15 cellular contexts compared by ENCODE assay signal in the genomic region with DNA sequence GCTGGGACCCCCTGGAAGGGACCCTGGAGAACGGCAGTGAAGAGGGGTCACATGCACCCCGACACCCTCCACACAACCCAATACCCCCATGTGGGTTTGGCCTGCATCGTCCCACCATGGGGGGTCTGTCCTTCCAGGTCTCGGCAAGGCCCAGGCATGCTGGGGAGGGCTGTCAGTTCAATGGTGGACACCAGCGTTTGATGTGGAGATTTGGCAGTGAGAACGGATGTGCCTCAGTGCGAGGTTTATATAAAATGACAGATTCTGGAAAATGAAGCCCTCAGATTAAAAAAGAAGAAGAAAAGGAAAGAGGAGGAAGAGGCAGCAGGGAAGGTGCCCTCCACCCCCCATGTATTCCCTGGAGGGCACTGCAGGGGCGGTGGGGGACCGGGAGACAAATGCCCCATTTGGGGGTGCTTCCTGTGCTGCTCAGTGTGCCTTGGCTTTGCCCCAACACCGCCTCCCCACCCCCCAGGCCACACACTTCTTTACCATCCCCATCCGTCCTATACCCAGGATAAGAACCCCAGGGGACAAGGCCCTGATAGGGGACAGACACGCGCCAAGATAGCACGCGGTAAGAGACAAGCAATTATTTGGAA. TPM values are rescaled to one million over a fixed set of nuclear protein-coding genes. Genes with fewer than 3 reads are reported as not detected.
DNase-seq lines count a peak whose midpoint lies in the region; ATAC-seq and TF ChIP-seq lines count a peak whose summit lies in the region.
"Had no signal": no experiment of that assay in that cellular context is flagged by ENCODE, and none has a peak within 500 bp of the region (broad histone marks: within the 10 kb centered on the region; RNA-seq: fewer than 3 reads in every experiment).

No MANE protein-coding gene starts in this region.

- no peak for TF ChIP-seq POLR2A in uterus (IDR thresholded peaks at IDR 0.05)

- TF ChIP-seq CTCF in HEK293 (tag by site-specific recombination; IDR thresholded peaks at IDR 0.05) = no peak
- no peak for TF ChIP-seq CTCF in glutamatergic neuron (IDR thresholded peaks at IDR 0.05; ENCODE audit: partially characterized antibody, unreplicated experiment)
- no peak for TF ChIP-seq CTCF in uterus (IDR thresholded peaks at IDR 0.05)

- H3K4me1 ChIP-seq in BLaER1 treated with 17β-estradiol and CSF1 and Interleukin-3, amounts not matched to agents 10 nM and 100 nM = peaks cover 16 to 58% (median 52%) of the 10 kb centered on the region in 10 experiments
- H3K4me1 ChIP-seq in HEK293 (ENCODE audit: control insufficient read depth, insufficient read depth, low read length) (no peaks in the 10 kb centered on the region), aorta (ENCODE audit: control insufficient read depth in 1 of 2, insufficient read depth in 2 of 2, low read length in 2 of 2) (no peaks in the 10 kb centered on the region), uterus (no peaks in the 10 kb centered on the region)

- H3K27me3 Mint-ChIP-seq in glutamatergic neuron (ENCODE audit: unreplicated experiment) = peaks cover 14% of the 10 kb centered on the region

- DNase-seq in glutamatergic neuron = no peak
- no peak for DNase-seq in aorta
- no peak for DNase-seq in uterus
- DNase-seq in COR-L47 (lab: John Stamatoyannopoulos, UW) = no peak
- DNase-seq in NCI-H446 (lab: John Stamatoyannopoulos, UW) = no peak
- DNase-seq: AML-193, DMS 273 treated with DMSO at 0.1 percent for 48 hours, GF-D8, IMR-90 had no signal

- H3K27me3 ChIP-seq in BLaER1 treated with 17β-estradiol and CSF1 and Interleukin-3, amounts not matched to agents 10 nM and 100 nM = peaks cover 0 to 20% (median 0%) of the 10 kb centered on the region in 11 experiments; a peak in 6 of 22 replicates
- H3K27me3 ChIP-seq in aorta (ENCODE audit: control insufficient read depth in 1 of 2, insufficient read depth in 2 of 2, low read length in 1 of 2) (no peaks in the 10 kb centered on the region), uterus (no peaks in the 10 kb centered on the region)

- H3K4me2 ChIP-seq in BLaER1 treated with 17β-estradiol and CSF1 and Interleukin-3, amounts not matched to agents 10 nM and 100 nM = peak overlapping the region in 9 of 11 experiments; percentile 44 to 89 (median 72); a peak in 17 of 22 replicates
- H3K4me2 ChIP-seq: GM23338 had no signal

- no peak overlapping the region for H3K9ac ChIP-seq in BLaER1 treated with 17β-estradiol and CSF1 and Interleukin-3, amounts not matched to agents 10 nM and 100 nM

- no peaks in the 10 kb centered on the region for H3K9me3 ChIP-seq in BLaER1 treated with 17β-estradiol and CSF1 and Interleukin-3, amounts not matched to agents 10 nM and 100 nM (replicated peaks in 1 of 11)
- H3K9me3 ChIP-seq in HEK293 (ENCODE audit: control insufficient read depth, insufficient read depth, low read depth, low read length) = no peaks in the 10 kb centered on the region
- H3K9me3 ChIP-seq in aorta (ENCODE audit: control insufficient read depth, low read length) = no peaks in the 10 kb centered on the region
- no peaks in the 10 kb centered on the region for H3K9me3 ChIP-seq in uterus

- peaks cover 4% of the 10 kb centered on the region for H3K36me3 Mint-ChIP-seq in glutamatergic neuron (ENCODE audit: unreplicated experiment)
- H3K36me3 Mint-ChIP-seq: CD8-positive, alpha-beta T cell had no signal

- H3K9me3 Mint-ChIP-seq in glutamatergic neuron (ENCODE audit: unreplicated experiment) = peaks cover 16% of the 10 kb centered on the region
- H3K9me3 Mint-ChIP-seq: CD8-positive, alpha-beta T cell; GM23338 had no signal

- CTCF ChIA-PET in HEK293 (lab: Yijun Ruan, JAX) = interaction anchor here (0.5 kb wide), 1 partner anchor 161 kb away, joined by 4 read pairs; no protein-coding TSS in a partner anchor

- intact Hi-C loops in aorta (cut with DNase I) (no loop called here), uterus (cut with DNase I; ENCODE audit: low total_unique reads) (no loop called here)

- H3K4me3 Mint-ChIP-seq in glutamatergic neuron (ENCODE audit: unreplicated experiment) = peak overlapping the region; percentile 16
- H3K4me3 Mint-ChIP-seq: CD8-positive, alpha-beta T cell; GM23338 had no signal

- H3K4me1 Mint-ChIP-seq in glutamatergic neuron (ENCODE audit: low read depth, unreplicated experiment) = peaks cover 39% of the 10 kb centered on the region

- H3K36me3 ChIP-seq in BLaER1 treated with 17β-estradiol and CSF1 and Interleukin-3, amounts not matched to agents 10 nM and 100 nM = no peaks in the 10 kb centered on the region
- no peaks in the 10 kb centered on the region for H3K36me3 ChIP-seq in HEK293 (ENCODE audit: control insufficient read depth in 2 of 2, insufficient read depth in 1 of 2, low read length in 2 of 2)
- H3K36me3 ChIP-seq in aorta (ENCODE audit: control insufficient read depth in 1 of 2, insufficient read depth in 2 of 2, low read length in 1 of 2) = no peaks in the 10 kb centered on the region
- no peaks in the 10 kb centered on the region for H3K36me3 ChIP-seq in uterus

- no peak overlapping the region for H3K4me3 ChIP-seq in BLaER1 treated with 17β-estradiol and CSF1 and Interleukin-3, amounts not matched to agents 10 nM and 100 nM
- H3K4me3 ChIP-seq in HEK293 (ENCODE audit: low read depth, low read length) = no peak overlapping the region
- no peak overlapping the region for H3K4me3 ChIP-seq in aorta (ENCODE audit: low read length in 2 of 2)
- H3K4me3 ChIP-seq in uterus = no peak overlapping the region
- H3K4me3 ChIP-seq: GM23338, K562 had no signal

- H3K27ac Mint-ChIP-seq in glutamatergic neuron (ENCODE audit: unreplicated experiment) = peak overlapping the region; percentile 5
- H3K27ac Mint-ChIP-seq: CD8-positive, alpha-beta T cell; GM23338 had no signal

- POLR2A ChIA-PET in HEK293 (lab: Yijun Ruan, JAX) = no interaction called here

- H4K20me1 ChIP-seq in BLaER1 treated with 17β-estradiol and CSF1 and Interleukin-3, amounts not matched to agents 10 nM and 100 nM = peaks cover 0 to 9% (median 0%) of the 10 kb centered on the region in 11 experiments; a peak in 6 of 22 replicates

- 35 to 37% methylated on average over 15 of the region's 15 CpGs for WGBS in aorta, 2 donors

- ATAC-seq in aorta (ENCODE audit: low FRiP score) = peak; percentile 23
- ATAC-seq: CD8-positive, alpha-beta T cell; GM23338; HCT116; K562 had no signal

- no peak overlapping the region for H3K27ac ChIP-seq in BLaER1 treated with 17β-estradiol and CSF1 and Interleukin-3, amounts not matched to agents 10 nM and 100 nM
- H3K27ac ChIP-seq in HEK293 (ENCODE audit: extremely low read depth, low read depth, low read length) = no peak overlapping the region
- H3K27ac ChIP-seq in aorta (ENCODE audit: low read depth in 1 of 2, low read length in 2 of 2) = no peak overlapping the region
- no peak overlapping the region for H3K27ac ChIP-seq in uterus

TF ChIP-seq in HEK293, 187 proteins besides CTCF, POLR2A, EP300 and RAD21:
- peak; percentile 73 for TF ChIP-seq ZIC2 (tag by site-specific recombination; IDR thresholded peaks at IDR 0.05)
- no peak for TF ChIP-seq ZBTB1 (tag by site-specific recombination; IDR thresholded peaks at IDR 0.05)

RNA-seq across cellular contexts. Expression of gene RBFOX3, which starts 21.1 kb away (rescaled TPM):
- 110 TPM for total RNA-seq in glutamatergic neuron (ENCODE audit: unreplicated experiment)
- under 1 TPM in 1 of 2 donors, not detected in 1; 0.55 TPM for total RNA-seq in aorta
- under 1 TPM; 0.13 TPM for polyA plus RNA-seq in aorta
- total RNA-seq in uterus = 1 to 10 TPM in 3 of 4 donors, under 1 TPM in 1; 0.69 to 5.3 (median 2.7) TPM
- total RNA-seq: CD8-positive, alpha-beta T cell; IMR-90; K562 had no signal
- polyA plus RNA-seq: K562 had no signal

Comparison
In these comparisons a context has a peak if more than half of its experiments do, and no peak if none do; other contexts are left out.
1. RNA of gene RBFOX3, which starts 21.1 kb away (total RNA-seq): 110 TPM in glutamatergic neuron (single experiment); 0.69 to 5.3 TPM in uterus and 0.55 TPM in aorta; every median in the first group is over 10 times any median in the second.